ENCODE assay signal across 1 cellular context in the genomic region with DNA sequence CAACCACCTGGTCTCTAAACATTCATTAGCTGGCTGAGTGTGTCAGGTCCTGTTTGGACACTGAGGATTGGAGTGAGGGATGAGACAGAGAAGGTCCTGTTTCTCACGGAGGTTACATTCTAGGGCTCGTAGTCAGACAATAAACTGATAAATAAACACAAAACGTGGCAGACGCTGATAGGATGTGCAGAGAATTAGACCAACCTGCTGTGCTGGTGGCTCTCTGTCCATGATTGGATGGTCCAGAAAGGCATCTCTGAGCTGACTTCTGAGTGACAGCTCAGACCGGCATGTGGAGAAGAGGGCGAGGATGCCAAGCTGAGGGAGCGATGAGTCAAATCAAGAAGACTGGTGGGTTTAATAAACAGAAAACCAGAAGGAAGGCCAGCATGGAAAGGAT.
TF ChIP-seq lines count a peak whose summit lies in the region.

No MANE protein-coding gene starts in this region.

TF ChIP-seq in K562, 482 proteins besides CTCF, POLR2A, EP300 and RAD21:
- TF ChIP-seq, protein P1, sequence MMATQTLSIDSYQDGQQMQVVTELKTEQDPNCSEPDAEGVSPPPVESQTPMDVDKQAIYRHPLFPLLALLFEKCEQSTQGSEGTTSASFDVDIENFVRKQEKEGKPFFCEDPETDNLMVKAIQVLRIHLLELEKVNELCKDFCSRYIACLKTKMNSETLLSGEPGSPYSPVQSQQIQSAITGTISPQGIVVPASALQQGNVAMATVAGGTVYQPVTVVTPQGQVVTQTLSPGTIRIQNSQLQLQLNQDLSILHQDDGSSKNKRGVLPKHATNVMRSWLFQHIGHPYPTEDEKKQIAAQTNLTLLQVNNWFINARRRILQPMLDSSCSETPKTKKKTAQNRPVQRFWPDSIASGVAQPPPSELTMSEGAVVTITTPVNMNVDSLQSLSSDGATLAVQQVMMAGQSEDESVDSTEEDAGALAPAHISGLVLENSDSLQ (IDR thresholded peaks at IDR 0.05) = peak; percentile 43; the same call in 1 of the 2 replicates
- TF ChIP-seq PCBP2 (IDR thresholded peaks at IDR 0.05; ENCODE audit: low read depth, low read length, poor library complexity, severe bottlenecking) = no peak
TF ChIP-seq in K562: peak in this region for 1.
